In genomic region chr9:99436636-99437035, GRCh38 we compare ENCODE assay signal across 23 cellular contexts.
"Had no signal": no experiment of that assay in that cellular context is flagged by ENCODE, and none has a peak within 500 bp of the region (broad histone marks: within the 10 kb centered on the region; RNA-seq: fewer than 3 reads in every experiment).

No MANE protein-coding gene starts in this region.

- H3K9me3 ChIP-seq: adrenal gland, SJSA1 had no signal

- H3K4me3 Mint-ChIP-seq: activated CD8-positive, alpha-beta T cell treated with anti-CD3 and anti-CD28 coated beads, Interleukin-2, amount 10 ng/mL, durations not matched to agents 7 days and 5 days; activated naive CD8-positive, alpha-beta T cell treated with anti-CD3 and anti-CD28 coated beads, Interleukin-2, amount 10 ng/mL, durations not matched to agents 7 days and 5 days; T-helper 1 cell treated with Interleukin-12 subunit alpha and Interleukin-12 subunit beta and Interleukin-4 antibody, amounts not matched to agents 30 μg/mL and 1 μg/mL, for 36 hours; WTC11 had no signal

- ATAC-seq: activated CD8-positive, alpha-beta T cell treated with anti-CD3 and anti-CD28 coated beads, Interleukin-2, amount 10 ng/mL, durations not matched to agents 7 days and 5 days; PC-3; SK-N-SH treated with all-trans-retinoic acid at 6 μM for 48 hours; WTC11 had no signal

- H3K27ac ChIP-seq: adrenal gland, SJSA1 had no signal

- H3K36me3 ChIP-seq: adrenal gland, SJSA1 had no signal

- H3K36me3 Mint-ChIP-seq: WTC11 had no signal

- H3K27ac Mint-ChIP-seq: activated naive CD8-positive, alpha-beta T cell treated with anti-CD3 and anti-CD28 coated beads, Interleukin-2, amount 10 ng/mL, durations not matched to agents 7 days and 5 days; T-helper 1 cell treated with Interleukin-12 subunit alpha and Interleukin-12 subunit beta and Interleukin-4 antibody, amounts not matched to agents 30 μg/mL and 1 μg/mL, for 36 hours; WTC11 had no signal

- H3K9me3 Mint-ChIP-seq: T-helper 1 cell treated with Interleukin-12 subunit alpha and Interleukin-12 subunit beta and Interleukin-4 antibody, amounts not matched to agents 30 μg/mL and 1 μg/mL, for 36 hours had no signal

- H3K27me3 Mint-ChIP-seq: activated naive CD8-positive, alpha-beta T cell treated with anti-CD3 and anti-CD28 coated beads, Interleukin-2, amount 10 ng/mL, durations not matched to agents 7 days and 5 days had no signal

- DNase-seq: activated CD4-positive, alpha-beta T cell treated with anti-CD3 and anti-CD28 coated beads for 48 hours; activated CD4-positive, alpha-beta T cell treated with anti-CD3 and anti-CD28 coated beads, Interleukin-2, amount 50 U/mL, for 4 hours; activated CD4-positive, CD25-positive, alpha-beta regulatory T cell treated with anti-CD3 and anti-CD28 coated beads, Interleukin-2, amount 50 U/mL, for 72 hours; activated CD8-positive, alpha-beta memory T cell treated with anti-CD3 and anti-CD28 coated beads, Interleukin-2, amount 50 U/mL, for 48 hours; activated CD8-positive, alpha-beta T cell treated with anti-CD3 and anti-CD28 coated beads, Interleukin-2, amount 10 ng/mL, durations not matched to agents 7 days and 5 days; activated naive CD4-positive, alpha-beta T cell treated with anti-CD3 and anti-CD28 coated beads, Interleukin-2, amount 50 U/mL, for 16 hours; activated naive CD8-positive, alpha-beta T cell treated with anti-CD3 and anti-CD28 coated beads, Interleukin-2, amount 10 ng/mL, durations not matched to agents 7 days and 5 days; activated T-cell treated with anti-CD3 and anti-CD28 coated beads, Interleukin-2, amount 50 U/mL, for 1 hour; adrenal gland; anterior cingulate cortex; cerebellar nuclear complex; NCI-H1092 treated with DMSO at 0.1 percent for 48 hours; NCI-H1417 treated with DMSO at 0.1 percent for 48 hours; NCI-H187; NCI-H69; NK-92 treated with Interleukin-12 subunit alpha and Interleukin-12 subunit beta, amount 100 ng/mL, for 24 hours; PC-3; T-helper 9 cell had no signal

- H3K4me3 ChIP-seq: adrenal gland, SJSA1 had no signal

- FAIRE-seq: RCC 7860 had no signal

- H3K27me3 ChIP-seq: adrenal gland, SJSA1 had no signal
